ENCODE assay signal across 9 cellular contexts in the genomic region with DNA sequence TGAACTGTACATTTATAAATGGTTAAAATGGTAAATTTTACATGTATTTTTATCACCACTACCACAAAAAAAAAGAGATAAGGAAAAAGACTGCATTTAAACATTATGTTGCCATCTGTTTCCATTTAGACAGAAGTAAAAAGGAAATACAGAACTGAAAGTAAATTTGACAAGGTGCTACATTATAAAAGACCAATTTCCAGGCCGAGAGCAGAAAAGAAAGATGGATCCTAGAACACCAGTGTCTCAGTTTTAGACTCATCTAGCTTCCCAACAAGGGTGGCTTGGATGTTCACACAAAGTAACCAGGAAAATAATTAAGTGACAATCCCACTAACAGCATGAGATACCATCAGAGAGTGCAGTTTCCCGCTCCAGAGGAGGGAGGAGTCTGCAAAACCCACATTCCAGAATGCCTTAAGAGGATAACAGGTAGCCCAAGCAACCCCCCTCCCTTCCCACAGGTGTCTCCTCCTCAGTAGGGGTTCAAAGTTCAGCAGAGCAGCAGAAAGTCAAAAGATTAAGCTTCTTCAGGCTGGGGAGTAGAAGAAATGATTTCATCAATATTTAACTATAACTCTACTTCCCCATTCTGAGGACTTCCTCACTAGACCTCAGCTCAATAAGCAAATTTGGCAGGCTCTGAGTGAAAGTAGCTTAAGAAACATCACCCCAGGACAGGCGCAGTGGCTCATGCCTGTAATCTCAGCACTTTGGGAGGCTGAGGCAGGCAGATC. TPM values are rescaled to one million over a fixed set of nuclear protein-coding genes. Genes with fewer than 3 reads are reported as not detected.
DNase-seq lines count a peak whose midpoint lies in the region; ATAC-seq and TF ChIP-seq lines count a peak whose summit lies in the region.
"Had no signal": no experiment of that assay in that cellular context is flagged by ENCODE, and none has a peak within 500 bp of the region (broad histone marks: within the 10 kb centered on the region; RNA-seq: fewer than 3 reads in every experiment).

No MANE protein-coding gene starts in this region.

- H3K4me1 ChIP-seq in duodenal mucosa (ENCODE audit: control insufficient read depth in 1 of 2, insufficient read depth in 2 of 2, low read length in 2 of 2): peaks cover 57 to 68% of the 10 kb centered on the region in 2 donors

- H3K27ac ChIP-seq in duodenal mucosa (ENCODE audit: low read depth, low read length): no peak overlapping the region
- no peak overlapping the region for H3K27ac ChIP-seq in substantia nigra (ENCODE audit: low read depth, low read length, poor library complexity, severe bottlenecking)

- H3K36me3 Mint-ChIP-seq in osteocyte (ENCODE audit: unreplicated experiment): peaks cover 10% of the 10 kb centered on the region

- H3K9me3 Mint-ChIP-seq in osteocyte (ENCODE audit: unreplicated experiment): no peaks in the 10 kb centered on the region

- H3K9me3 ChIP-seq in duodenal mucosa (ENCODE audit: control insufficient read depth in 1 of 2, low read length in 2 of 2): no peaks in the 10 kb centered on the region

- peaks cover 61% of the 10 kb centered on the region for H3K4me1 Mint-ChIP-seq in osteocyte (ENCODE audit: unreplicated experiment)

- H3K4me3 ChIP-seq in duodenal mucosa (ENCODE audit: low read depth in 1 of 2, low read length in 2 of 2): peak overlapping the region; percentile 30 to 61

- DNase-seq in NOMO-1 treated with DMSO at 0.1 percent for 48 hours (lab: John Stamatoyannopoulos, UW; ENCODE audit: unreplicated experiment): peak; percentile 90
- no peak for DNase-seq in osteocyte (ENCODE audit: extremely low spot score, unreplicated experiment)
- DNase-seq in HK-2 (ENCODE audit: unreplicated experiment): no peak
- no peak for DNase-seq in substantia nigra (lab: John Stamatoyannopoulos, UW)
- DNase-seq: T-helper 9 cell had no signal

- H3K4me3 Mint-ChIP-seq in osteocyte (ENCODE audit: unreplicated experiment): peak overlapping the region; percentile 9

- H3K27me3 Mint-ChIP-seq in osteocyte (ENCODE audit: unreplicated experiment): no peaks in the 10 kb centered on the region

- H3K27me3 ChIP-seq in duodenal mucosa (ENCODE audit: control insufficient read depth in 1 of 2, insufficient read depth in 2 of 2, low read length in 2 of 2): no peaks in the 10 kb centered on the region

- ATAC-seq in GM18498 (IDR thresholded peaks at IDR 0.05; ENCODE audit: unreplicated experiment) (peak; percentile 34), HG03025 (IDR thresholded peaks at IDR 0.05; ENCODE audit: low FRiP score, unreplicated experiment) (no peak), HG03460 (IDR thresholded peaks at IDR 0.05; ENCODE audit: unreplicated experiment) (no peak)

- H3K36me3 ChIP-seq in duodenal mucosa (ENCODE audit: control insufficient read depth in 1 of 2, insufficient read depth in 2 of 2, low read length in 2 of 2): peaks cover 12 to 14% of the 10 kb centered on the region in 2 donors

- H3K9ac ChIP-seq in duodenal mucosa (ENCODE audit: low read depth in 1 of 2, low read length in 2 of 2): peak overlapping the region; percentile 1 to 52

- TF ChIP-seq CTCF in osteocyte (IDR thresholded peaks at IDR 0.05): no peak

- peak overlapping the region; percentile 21 for H3K27ac Mint-ChIP-seq in osteocyte (ENCODE audit: unreplicated experiment)

RNA-seq across cellular contexts. Expression of gene TPM3, which starts 11.8 kb away (rescaled TPM):
- 194 TPM in 2 replicates for total RNA-seq in osteocyte

RNA-seq across cellular contexts. Expression of gene NUP210L, which starts 25.2 kb away (rescaled TPM):
- total RNA-seq in osteocyte: not detected in 2 replicates

RNA-seq across cellular contexts. Expression of gene CFAP141, which starts 26.0 kb away (rescaled TPM):
- total RNA-seq in osteocyte: not detected in 2 replicates

RNA-seq across cellular contexts. Expression of gene UBAP2L, which starts 40.6 kb away (rescaled TPM):
- total RNA-seq in osteocyte: 224 and 236 TPM in 2 replicates
